In genomic region chr9:91162784-91163440, GRCh38 we compare ENCODE assay signal across 9 cellular contexts.
DNase-seq lines count a peak whose midpoint lies in the region; ATAC-seq and TF ChIP-seq lines count a peak whose summit lies in the region.
"Had no signal": no experiment of that assay in that cellular context is flagged by ENCODE, and none has a peak within 500 bp of the region (broad histone marks: within the 10 kb centered on the region; RNA-seq: fewer than 3 reads in every experiment).

No MANE protein-coding gene starts in this region.

- TF ChIP-seq CTCF in endodermal cell (conservative IDR thresholded peaks at IDR 0.05) (no peak), osteocyte (IDR thresholded peaks at IDR 0.05) (no peak)

- H3K79me2 ChIP-seq in ACC112 (ENCODE audit: control insufficient read depth, insufficient read depth, low read length, unreplicated experiment): no peaks in the 10 kb centered on the region

- H3K27ac Mint-ChIP-seq in endodermal cell (no peak overlapping the region), osteocyte (ENCODE audit: unreplicated experiment) (peak overlapping the region; percentile 88)

- H3K9me3 Mint-ChIP-seq in endodermal cell: no peaks in the 10 kb centered on the region
- H3K9me3 Mint-ChIP-seq in osteocyte (ENCODE audit: unreplicated experiment): no peaks in the 10 kb centered on the region

- peaks cover 42% of the 10 kb centered on the region for H3K4me1 ChIP-seq in ACC112 (ENCODE audit: control insufficient read depth, insufficient read depth, low read length, unreplicated experiment)
- H3K4me1 ChIP-seq in endodermal cell (ENCODE audit: control insufficient read depth, insufficient read depth, low read length): no peaks in the 10 kb centered on the region
- H3K4me1 ChIP-seq: breast epithelium had no signal

- H3K36me3 ChIP-seq in ACC112 (ENCODE audit: insufficient read depth, low read length): no peaks in the 10 kb centered on the region
- H3K36me3 ChIP-seq in endodermal cell (ENCODE audit: control insufficient read depth, insufficient read depth, low read length): no peaks in the 10 kb centered on the region
- H3K36me3 ChIP-seq: breast epithelium had no signal

- ATAC-seq in GM18868 (IDR thresholded peaks at IDR 0.05; ENCODE audit: unreplicated experiment) (peak; percentile 64), HG03066 (IDR thresholded peaks at IDR 0.05; ENCODE audit: low read depth, unreplicated experiment) (peak; percentile 62), GM21360 (IDR thresholded peaks at IDR 0.05; ENCODE audit: unreplicated experiment) (no peak)

- H3K27me3 ChIP-seq in ACC112 (ENCODE audit: insufficient read depth, low read length): no peaks in the 10 kb centered on the region
- no peaks in the 10 kb centered on the region for H3K27me3 ChIP-seq in endodermal cell (ENCODE audit: control insufficient read depth, insufficient read depth, low read length, poor library complexity, severe bottlenecking)
- H3K27me3 ChIP-seq: breast epithelium had no signal

- H3K4me3 ChIP-seq in ACC112 (ENCODE audit: low read depth, low read length): no peak overlapping the region
- no peak overlapping the region for H3K4me3 ChIP-seq in endodermal cell (ENCODE audit: low read length)
- H3K4me3 ChIP-seq: breast epithelium had no signal

- H3K27me3 Mint-ChIP-seq in endodermal cell (ENCODE audit: insufficient read depth): no peaks in the 10 kb centered on the region
- H3K27me3 Mint-ChIP-seq in osteocyte (ENCODE audit: unreplicated experiment): no peaks in the 10 kb centered on the region

- H3K9ac ChIP-seq in endodermal cell (ENCODE audit: extremely low read depth, low read length, poor library complexity, severe bottlenecking): no peak overlapping the region

- H3K4me3 Mint-ChIP-seq in endodermal cell (no peak overlapping the region), osteocyte (ENCODE audit: unreplicated experiment) (no peak overlapping the region)

- H2AFZ ChIP-seq in ACC112 (ENCODE audit: low read length, unreplicated experiment): peak overlapping the region; percentile 9

- H3K4me1 Mint-ChIP-seq in endodermal cell: peaks cover 6% of the 10 kb centered on the region
- H3K4me1 Mint-ChIP-seq in osteocyte (ENCODE audit: unreplicated experiment): peaks cover 58% of the 10 kb centered on the region

- H3K36me3 Mint-ChIP-seq in endodermal cell (ENCODE audit: low read depth) (no peaks in the 10 kb centered on the region), osteocyte (ENCODE audit: unreplicated experiment) (no peaks in the 10 kb centered on the region)

- DNase-seq in SW480 (ENCODE audit: low spot score) (peak; percentile 35), endodermal cell (peak; percentile 62), osteocyte (ENCODE audit: extremely low spot score, unreplicated experiment) (peak; percentile 80), NCI-H82 treated with DMSO at 0.1 percent for 48 hours (lab: John Stamatoyannopoulos, UW; ENCODE audit: unreplicated experiment) (no peak)

- WGBS in endodermal cell (ENCODE audit: insufficient coverage in 1 of 2, insufficient read length in 1 of 2), 2 experiments: 81 to 92% methylated on average over 11 to 16 of the region's 16 CpGs

- H3K9me3 ChIP-seq in endodermal cell (ENCODE audit: control insufficient read depth, low read length): no peaks in the 10 kb centered on the region
- H3K9me3 ChIP-seq: breast epithelium had no signal

- H3K27ac ChIP-seq in ACC112 (ENCODE audit: low read depth, low read length) (peak overlapping the region; percentile 60), endodermal cell (ENCODE audit: low read depth, low read length) (peak overlapping the region; percentile 38)
